ENCODE assay signal across 16 cellular contexts in genomic region chr18:10460414-10461018, GRCh38. TPM values are rescaled to one million over a fixed set of nuclear protein-coding genes. Genes with fewer than 3 reads are reported as not detected.
A peak's percentile ranks its signal among the peaks of the same experiment; 100 is the strongest.
DNase-seq lines count a peak whose midpoint lies in the region; ATAC-seq and TF ChIP-seq lines count a peak whose summit lies in the region.
"Had no signal": no experiment of that assay in that cellular context is flagged by ENCODE, and none has a peak within 500 bp of the region (broad histone marks: within the 10 kb centered on the region; RNA-seq: fewer than 3 reads in every experiment).

No MANE protein-coding gene starts in this region.

- peaks cover 63% of the 10 kb centered on the region for H3K36me3 ChIP-seq in A673 (ENCODE audit: insufficient read depth, low read length, poor library complexity, severe bottlenecking)
- peaks cover 80% of the 10 kb centered on the region for H3K36me3 ChIP-seq in SK-N-MC (ENCODE audit: insufficient read depth, low read length)
- no peaks in the 10 kb centered on the region for H3K36me3 ChIP-seq in urinary bladder (ENCODE audit: insufficient read depth)
- H3K36me3 ChIP-seq: BLaER1 treated with 17β-estradiol and CSF1 and Interleukin-3, amounts not matched to agents 10 nM and 100 nM had no signal

- intact Hi-C loops in A673 (cut with micrococcal nuclease; ENCODE audit: unreplicated experiment) = no loop called here
- intact Hi-C loops in left ventricle myocardium superior (cut with micrococcal nuclease) = no loop called here

- DNase-seq in A673 (ENCODE audit: low spot score) (peak; percentile 74), SK-N-MC (ENCODE audit: low read depth, low spot score) (no peak), glutamatergic neuron (no peak), left ventricle myocardium superior (no peak)
- no peak for DNase-seq in activated CD4-positive, alpha-beta T cell treated with anti-CD3 and anti-CD28 coated beads, Interleukin-2, amount 50 U/mL, for 1 hour
- no peak for DNase-seq in activated naive CD4-positive, alpha-beta T cell treated with anti-CD3 and anti-CD28 coated beads, Interleukin-2, amount 50 U/mL, for 16 hours
- DNase-seq: 8988T; Calu3; CD8-positive, alpha-beta T cell; DMS79 treated with DMSO at 0.1 percent for 48 hours; GF-D8; GOT3; H9 had no signal

- CTCF ChIA-PET in A673 (lab: Charles Lee) = no interaction called here

- H3K4me3 Mint-ChIP-seq in glutamatergic neuron (ENCODE audit: unreplicated experiment) = peak overlapping the region; percentile 32
- H3K4me3 Mint-ChIP-seq: B cell; CD8-positive, alpha-beta T cell; H9 had no signal

- ATAC-seq in left ventricle myocardium superior = no peak
- ATAC-seq: CD8-positive, alpha-beta T cell had no signal

- H3K4me1 Mint-ChIP-seq in glutamatergic neuron (ENCODE audit: low read depth, unreplicated experiment) = peaks cover 46% of the 10 kb centered on the region

- H3K27me3 Mint-ChIP-seq in glutamatergic neuron (ENCODE audit: unreplicated experiment) = peaks cover 3% of the 10 kb centered on the region

- H3K9ac ChIP-seq in SK-N-MC (ENCODE audit: insufficient read length) = peak overlapping the region; percentile 100
- H3K9ac ChIP-seq: BLaER1 treated with 17β-estradiol and CSF1 and Interleukin-3, amounts not matched to agents 10 nM and 100 nM had no signal

- no peaks in the 10 kb centered on the region for H3K36me3 Mint-ChIP-seq in glutamatergic neuron (ENCODE audit: unreplicated experiment)
- H3K36me3 Mint-ChIP-seq: CD8-positive, alpha-beta T cell had no signal

- no peaks in the 10 kb centered on the region for H3K27me3 ChIP-seq in A673 (replicated peaks; ENCODE audit: insufficient read depth, low read depth, low read length, poor library complexity)

- H3K27ac ChIP-seq in A673 (ENCODE audit: low read depth, low read length, poor library complexity, severe bottlenecking) = peak overlapping the region; percentile 99
- H3K27ac ChIP-seq in SK-N-MC = peak overlapping the region; percentile 100
- H3K27ac ChIP-seq in urinary bladder (ENCODE audit: low read depth) = peak overlapping the region; percentile 16
- H3K27ac ChIP-seq: BLaER1 treated with 17β-estradiol and CSF1 and Interleukin-3, amounts not matched to agents 10 nM and 100 nM had no signal

- WGBS in urinary bladder = 96% methylated on average over 8 of the region's 8 CpGs

- H3K4me3 ChIP-seq in A673 (ENCODE audit: low read depth, low read length, poor library complexity, severe bottlenecking) = peak overlapping the region; percentile 73
- peak overlapping the region; percentile 97 for H3K4me3 ChIP-seq in SK-N-MC
- no peak overlapping the region for H3K4me3 ChIP-seq in urinary bladder (ENCODE audit: low read depth, low read length)
- H3K4me3 ChIP-seq: BLaER1 treated with 17β-estradiol and CSF1 and Interleukin-3, amounts not matched to agents 10 nM and 100 nM had no signal

- POLR2A ChIA-PET in A673 (lab: Charles Lee; ENCODE audit: low non-redundant PET) = interaction anchor here (0.7 kb wide), 1 partner anchor 659 kb away, joined by 5 read pairs; no protein-coding TSS in a partner anchor

- H3K27ac Mint-ChIP-seq in glutamatergic neuron (ENCODE audit: unreplicated experiment) = no peak overlapping the region
- H3K27ac Mint-ChIP-seq: B cell; CD8-positive, alpha-beta T cell; H9 had no signal

- BruUV-seq in A673 (replicated peaks; lab: Mats Ljungman, UMichigan) = TSS peak; percentile 32

- H3K4me1 ChIP-seq in A673 (ENCODE audit: insufficient read depth, low read length, poor library complexity, severe bottlenecking) (peaks cover 63% of the 10 kb centered on the region), urinary bladder (ENCODE audit: insufficient read depth) (peaks cover 1% of the 10 kb centered on the region)

- H3K9me3 ChIP-seq in A673 (ENCODE audit: low read depth, low read length, poor library complexity, severe bottlenecking) (no peaks in the 10 kb centered on the region), SK-N-MC (ENCODE audit: low read depth, low read length) (no peaks in the 10 kb centered on the region)

- TF ChIP-seq CTCF in A673 (conservative IDR thresholded peaks at IDR 0.05; ENCODE audit: low read depth, low read length) = no peak
- no peak for TF ChIP-seq CTCF in glutamatergic neuron (IDR thresholded peaks at IDR 0.05; ENCODE audit: partially characterized antibody, unreplicated experiment)

- H3K9me3 Mint-ChIP-seq in glutamatergic neuron (ENCODE audit: unreplicated experiment) = peaks cover 6% of the 10 kb centered on the region
- H3K9me3 Mint-ChIP-seq: CD8-positive, alpha-beta T cell; H9 had no signal

RNA-seq across cellular contexts. Expression of gene APCDD1, which starts 6.1 kb away (rescaled TPM):
- total RNA-seq in A673 (2021) = 333 and 355 TPM in 2 replicates
- total RNA-seq in glutamatergic neuron (ENCODE audit: unreplicated experiment) = 171 TPM
- total RNA-seq in urinary bladder = 70.8 TPM
- polyA plus RNA-seq in urinary bladder = 200 TPM
- total RNA-seq in left ventricle myocardium superior = 24.9 TPM
- total RNA-seq: Calu3; CD8-positive, alpha-beta T cell had no signal

Comparison
In these comparisons a context has a peak if more than half of its experiments do, and no peak if none do; other contexts are left out.
1. H3K27ac ChIP-seq: peak in every context shown above with its lines; median percentile 100 in SK-N-MC; 99 in A673; 16 in urinary bladder.